12 cellular contexts compared by ENCODE assay signal in the genomic region with DNA sequence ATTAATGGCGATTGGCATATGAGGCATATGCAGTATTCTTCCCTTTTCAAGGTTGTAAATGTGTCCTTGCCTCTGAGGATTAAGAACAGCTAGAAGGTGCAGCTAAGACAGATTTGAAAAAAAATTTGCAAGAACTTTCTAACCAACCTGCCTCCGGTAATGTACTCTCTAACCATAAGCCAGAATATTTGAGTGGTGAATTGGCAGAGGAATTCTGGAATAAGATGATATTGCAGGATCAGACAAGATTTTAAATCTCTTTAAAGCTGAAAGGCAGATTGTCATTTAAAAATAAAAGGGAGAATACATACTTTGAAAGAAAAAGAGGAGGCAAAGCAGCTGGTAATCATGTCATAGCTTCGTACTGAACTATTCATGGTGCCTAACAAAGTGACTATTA. TPM values are rescaled to one million over a fixed set of nuclear protein-coding genes. Genes with fewer than 3 reads are reported as not detected.
"Had no signal": no experiment of that assay in that cellular context is flagged by ENCODE, and none has a peak within 500 bp of the region (broad histone marks: within the 10 kb centered on the region; RNA-seq: fewer than 3 reads in every experiment).

No MANE protein-coding gene starts in this region.

- H2AFZ ChIP-seq: GM23248, GM23338 had no signal

- H3K9me3 Mint-ChIP-seq: GM23338, H9, HFFc6 had no signal

- H3K36me3 ChIP-seq: HAP-1 had no signal

- H3K4me1 ChIP-seq: HAP-1 had no signal

- DNase-seq: GM23248, GOT3, H7, H9, HCEC 1CT, HFFc6 had no signal

- H3K27ac ChIP-seq: GM23248 had no signal

- ATAC-seq: GM23338, HCT116 had no signal

- H3K4me3 Mint-ChIP-seq: GM23338, H9, HFFc6 had no signal

- H3K9me3 ChIP-seq: HAP-1 had no signal

- H3K4me2 ChIP-seq: GM23338 had no signal

- H3K9ac ChIP-seq: GM23248 had no signal

- FAIRE-seq: H1, H54 had no signal

- H3K4me3 ChIP-seq: GM23248, GM23338, HAP-1 had no signal

- H3K4me1 Mint-ChIP-seq: GM23338, H9 had no signal

- H3K27ac Mint-ChIP-seq: GM23338, H9, HFFc6 had no signal

RNA-seq across cellular contexts. Expression of a gene that starts 29.2 kb away (rescaled TPM):
- total RNA-seq: GM23248, GM23338, H1, H4, H7, H9 had no signal
- polyA plus RNA-seq: H1 had no signal
